ENCODE assay signal across 8 cellular contexts in the genomic region with DNA sequence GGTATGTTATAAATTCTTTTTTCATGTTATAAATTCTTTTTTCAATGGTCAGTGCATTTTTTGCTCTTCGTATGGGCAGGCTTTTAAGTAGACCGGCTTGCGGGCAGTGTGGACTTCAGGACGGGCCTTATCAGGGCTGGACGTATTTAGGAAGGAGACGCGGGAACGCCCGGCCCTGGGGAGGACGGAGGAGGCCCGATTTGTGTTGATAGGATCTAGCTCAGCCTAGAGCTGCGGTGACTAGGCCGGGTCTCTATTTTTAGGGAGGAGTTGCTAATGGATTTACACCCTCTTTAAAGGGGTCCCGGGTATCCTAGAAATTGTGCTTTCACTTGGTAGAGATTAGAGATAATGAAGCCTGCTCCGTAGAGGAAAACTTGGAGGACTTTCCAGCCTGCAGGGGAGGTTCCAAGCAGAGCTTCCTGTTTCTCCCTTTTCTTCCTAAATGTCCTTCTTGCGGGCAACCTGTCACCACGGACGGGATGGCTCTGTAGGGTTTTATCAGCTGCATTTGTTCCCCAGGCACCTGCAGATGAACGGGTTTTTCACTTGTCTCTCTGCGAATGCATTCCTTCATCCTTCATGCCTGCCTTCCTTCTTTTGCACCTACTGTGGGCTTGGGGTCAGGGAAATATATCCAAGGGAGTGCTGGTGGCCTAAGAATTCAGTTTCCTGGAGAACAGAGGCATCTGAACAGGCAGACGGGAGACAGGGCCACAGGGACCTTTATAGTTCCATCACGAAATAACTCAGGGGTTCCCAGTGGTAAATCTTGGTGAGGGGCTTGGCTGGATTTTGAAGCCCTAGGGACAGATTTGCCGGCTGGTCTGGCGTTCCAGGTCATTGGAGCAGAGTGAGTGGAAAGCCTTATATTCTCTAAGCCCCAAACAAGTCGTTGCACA. TPM values are rescaled to one million over a fixed set of nuclear protein-coding genes. Genes with fewer than 3 reads are reported as not detected.
DNase-seq lines count a peak whose midpoint lies in the region; ATAC-seq and TF ChIP-seq lines count a peak whose summit lies in the region.

No MANE protein-coding gene starts in this region.

- H3K9me3 ChIP-seq in esophagus (ENCODE audit: control insufficient read depth in 2 of 2, insufficient read depth in 1 of 2, low read depth in 1 of 2, low read length in 1 of 2): no peaks in the 10 kb centered on the region
- no peaks in the 10 kb centered on the region for H3K9me3 ChIP-seq in neural cell (ENCODE audit: low read length)

- no peak overlapping the region for H3K9ac ChIP-seq in neural cell (ENCODE audit: low read length)

- H3K4me2 ChIP-seq in neural cell (ENCODE audit: low read length): peak overlapping the region; percentile 54

- WGBS in esophagus, 2 donors: 5 to 19% methylated on average over 25 of the region's 25 CpGs

- H4K20me1 ChIP-seq in neural cell (ENCODE audit: insufficient read depth): no peaks in the 10 kb centered on the region

- DNase-seq in Daoy (ENCODE audit: low read depth) (peak; percentile 19), RKO (ENCODE audit: low spot score) (peak; percentile 63), nucleus accumbens (lab: John Stamatoyannopoulos, UW) (no peak), SKM-1 (lab: John Stamatoyannopoulos, UW; ENCODE audit: unreplicated experiment) (no peak)

- no peak for TF ChIP-seq CTCF in neural cell (IDR thresholded peaks at IDR 0.05; ENCODE audit: poor library complexity, severe bottlenecking)

- no peak for TF ChIP-seq RAD21 in neural cell (conservative IDR thresholded peaks at IDR 0.05)

- peaks cover 30% of the 10 kb centered on the region for H3K79me2 ChIP-seq in neural cell (replicated peaks; ENCODE audit: insufficient read depth, low read length)

- no peaks in the 10 kb centered on the region for H3K9me2 ChIP-seq in neural cell (ENCODE audit: insufficient read depth, low read length)

- peaks cover 0 to 5% of the 10 kb centered on the region in 2 donors for H3K4me1 ChIP-seq in esophagus (ENCODE audit: control insufficient read depth in 2 of 2, insufficient read depth in 2 of 2, low read length in 1 of 2)

- H3K27ac ChIP-seq in esophagus (ENCODE audit: low read depth in 2 of 2, low read length in 1 of 2) (peak overlapping the region; percentile 91 to 92), neural cell (ENCODE audit: low read length) (no peak overlapping the region)

- no peak for TF ChIP-seq EP300 in neural cell (conservative IDR thresholded peaks at IDR 0.05; ENCODE audit: poor library complexity, severe bottlenecking)

- H3K36me3 ChIP-seq in esophagus (ENCODE audit: control insufficient read depth in 2 of 2, insufficient read depth in 2 of 2, low read length in 1 of 2): no peaks in the 10 kb centered on the region
- no peaks in the 10 kb centered on the region for H3K36me3 ChIP-seq in neural cell (ENCODE audit: insufficient read depth, low read length)

- no peak overlapping the region for H2AFZ ChIP-seq in neural cell (ENCODE audit: low read depth, low read length)

- no peaks in the 10 kb centered on the region for H3F3A ChIP-seq in neural cell (ENCODE audit: insufficient read depth, low read length, poor library complexity, severe bottlenecking)

- H3K27me3 ChIP-seq in esophagus (ENCODE audit: control insufficient read depth in 1 of 2, insufficient read depth in 2 of 2, low read length in 2 of 2) (no peaks in the 10 kb centered on the region), neural cell (ENCODE audit: insufficient read depth, low read depth, low read length) (peaks cover 19% of the 10 kb centered on the region)

- peak overlapping the region; percentile 95 for H3K4me3 ChIP-seq in esophagus (ENCODE audit: low read depth in 1 of 2, low read length in 2 of 2)
- H3K4me3 ChIP-seq in neural cell (ENCODE audit: low read length): peak overlapping the region; percentile 88

- ATAC-seq in HG03378 (IDR thresholded peaks at IDR 0.05; ENCODE audit: unreplicated experiment) (no peak), GM21423 (IDR thresholded peaks at IDR 0.05; ENCODE audit: unreplicated experiment) (no peak)

TF ChIP-seq in neural cell, 6 proteins besides CTCF, POLR2A, EP300 and RAD21:
- no peak for TF ChIP-seq EZH2 (IDR thresholded peaks at IDR 0.05; ENCODE audit: borderline replicate concordance, insufficient read depth, low read length, poor library complexity, severe bottlenecking)

RNA-seq across cellular contexts. Expression of gene CD99, which starts 1.4 kb away (rescaled TPM):
- 74.0 and 88.6 TPM in 2 replicates for total RNA-seq in Daoy (2014; rRNA removed; shearing (Covaris generic))
- polyA plus RNA-seq in esophagus (100 to 1,000 TPM; 133 to 198 TPM), neural cell (6.6 and 11.0 TPM in 2 replicates)
- 5.8 TPM in 2 replicates for polyA minus RNA-seq in neural cell

RNA-seq across cellular contexts. Expression of gene XG, which starts 59.4 kb away (rescaled TPM):
- total RNA-seq in Daoy (2014; rRNA removed; shearing (Covaris generic)): not detected in 2 replicates
- polyA plus RNA-seq in esophagus (10 to 100 TPM; 10.0 to 12.6 TPM), neural cell (0.37 and 0.42 TPM in 2 replicates)
- not detected in 2 replicates for polyA minus RNA-seq in neural cell

Comparison
In these comparisons a context has a peak if more than half of its experiments do, and no peak if none do; other contexts are left out.
1. DNase-seq: peak in Daoy (single experiment) and RKO (single experiment); none in nucleus accumbens (0 of 56) and SKM-1 (single experiment).
2. RNA of gene CD99, which starts 1.4 kb away (polyA plus RNA-seq): 133 to 198 TPM in esophagus; 6.6 to 11.0 TPM in neural cell; every median in the first group is over 10 times any median in the second.